ENCODE assay signal across 17 cellular contexts in the genomic region with DNA sequence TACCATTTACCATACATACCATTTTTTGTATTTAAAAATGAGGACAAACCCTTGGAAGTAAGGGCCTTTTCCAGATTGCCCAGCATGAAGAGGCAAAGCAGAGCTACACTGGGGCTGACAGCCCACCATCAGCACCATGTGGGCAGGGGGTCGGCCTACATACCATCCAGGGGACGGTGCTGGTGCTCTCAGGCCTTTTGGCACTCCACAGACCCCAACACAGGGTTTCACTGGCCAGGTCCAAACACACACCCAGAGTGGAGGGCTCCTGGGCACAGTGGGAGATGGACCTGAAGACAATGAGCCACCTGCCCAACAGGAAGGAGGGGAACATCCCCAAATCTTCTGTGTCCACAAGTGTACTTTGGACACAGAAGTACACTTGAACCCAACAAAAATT.
DNase-seq lines count a peak whose midpoint lies in the region; ATAC-seq lines count a peak whose summit lies in the region.
"Had no signal": no experiment of that assay in that cellular context is flagged by ENCODE, and none has a peak within 500 bp of the region (broad histone marks: within the 10 kb centered on the region; RNA-seq: fewer than 3 reads in every experiment).

No MANE protein-coding gene starts in this region.

- H3K23ac ChIP-seq in mesendoderm (ENCODE audit: low read length), result no peak overlapping the region

- H2BK15ac ChIP-seq in mesendoderm (replicated peaks; ENCODE audit: low read depth), result no peak overlapping the region

- DNase-seq in NCI-H146 (lab: John Stamatoyannopoulos, UW) (peak; percentile 60), NCI-H146 treated with DMSO at 0.1 percent for 48 hours (lab: John Stamatoyannopoulos, UW; ENCODE audit: unreplicated experiment) (no peak), COLO668 (lab: John Stamatoyannopoulos, UW; ENCODE audit: unreplicated experiment) (peak; percentile 50), NCI-H69 (lab: John Stamatoyannopoulos, UW) (peak; percentile 30), islet precursor cell (peak; percentile 3), mesendoderm (no peak)
- DNase-seq in activated CD8-positive, alpha-beta T cell treated with anti-CD3 and anti-CD28 coated beads, Interleukin-2, amount 10 ng/mL, durations not matched to agents 7 days and 5 days, result no peak
- DNase-seq: DND-41, GDM1, GM23248, NCI-H2227 treated with DMSO at 0.1 percent for 48 hours, NCI-H526 treated with DMSO at 0.1 percent for 48 hours had no signal

- no peak overlapping the region for H3K4me3 Mint-ChIP-seq in activated CD8-positive, alpha-beta T cell treated with anti-CD3 and anti-CD28 coated beads, Interleukin-2, amount 10 ng/mL, durations not matched to agents 7 days and 5 days
- H3K4me3 Mint-ChIP-seq: CD14-positive monocyte had no signal

- H3K36me3 ChIP-seq in mesendoderm (ENCODE audit: control insufficient read depth, insufficient read depth, low read length), result peaks cover 7% of the 10 kb centered on the region

- no peak overlapping the region for H3K27ac ChIP-seq in mesendoderm (ENCODE audit: low read depth, low read length)
- H3K27ac ChIP-seq: A549, GM23248 had no signal

- H4K8ac ChIP-seq in mesendoderm (ENCODE audit: low read depth, low read length), result no peak overlapping the region

- H3K4me1 ChIP-seq in mesendoderm (ENCODE audit: control insufficient read depth, low read depth, low read length), result no peaks in the 10 kb centered on the region
- H3K4me1 ChIP-seq: A549 had no signal

- H3K4me2 ChIP-seq in mesendoderm (ENCODE audit: low read length), result no peak overlapping the region
- H3K4me2 ChIP-seq: A549 had no signal

- H2BK5ac ChIP-seq in mesendoderm (ENCODE audit: low read length), result no peak overlapping the region

- H3K4me3 ChIP-seq in mesendoderm (ENCODE audit: low read length), result no peak overlapping the region
- H3K4me3 ChIP-seq: A549, GM23248 had no signal

- H2AK5ac ChIP-seq in mesendoderm (ENCODE audit: low read length), result no peak overlapping the region

- WGBS in mesendoderm (ENCODE audit: extremely low coverage, insufficient coverage, low lambda C conversion rate), result no CpG with 5 or more reads among the region's 2 CpGs

- no peak overlapping the region for H3K27ac Mint-ChIP-seq in activated CD8-positive, alpha-beta T cell treated with anti-CD3 and anti-CD28 coated beads, Interleukin-2, amount 10 ng/mL, durations not matched to agents 7 days and 5 days

- H3K9me3 Mint-ChIP-seq in activated CD8-positive, alpha-beta T cell treated with anti-CD3 and anti-CD28 coated beads, Interleukin-2, amount 10 ng/mL, durations not matched to agents 7 days and 5 days (ENCODE audit: insufficient read depth), result no peaks in the 10 kb centered on the region

- ATAC-seq in activated CD8-positive, alpha-beta T cell treated with anti-CD3 and anti-CD28 coated beads, Interleukin-2, amount 10 ng/mL, durations not matched to agents 7 days and 5 days, result no peak
- ATAC-seq in GM21381 (IDR thresholded peaks at IDR 0.05; ENCODE audit: unreplicated experiment), result no peak
- ATAC-seq: A549, Right ventricle myocardium inferior, SK-N-SH treated with all-trans-retinoic acid at 6 μM for 48 hours had no signal

- H3K27me3 ChIP-seq in mesendoderm (ENCODE audit: insufficient read depth, low read length, poor library complexity), result no peaks in the 10 kb centered on the region

- no peak overlapping the region for H3K18ac ChIP-seq in mesendoderm (ENCODE audit: low read length)

- no peaks in the 10 kb centered on the region for H3K79me2 ChIP-seq in mesendoderm (ENCODE audit: control insufficient read depth, insufficient read depth, low read length)

- no peak overlapping the region for H3K4ac ChIP-seq in mesendoderm (ENCODE audit: low read depth, low read length)

- H3K27me3 Mint-ChIP-seq in activated CD8-positive, alpha-beta T cell treated with anti-CD3 and anti-CD28 coated beads, Interleukin-2, amount 10 ng/mL, durations not matched to agents 7 days and 5 days (ENCODE audit: low read depth), result no peaks in the 10 kb centered on the region

- CTCF ChIA-PET in activated CD8-positive, alpha-beta T cell treated with anti-CD3 and anti-CD28 coated beads, Interleukin-2, amount 10 ng/mL, durations not matched to agents 7 days and 5 days (lab: Charles Lee), result no interaction called here

- no peak overlapping the region for H3K56ac ChIP-seq in mesendoderm (ENCODE audit: low read length)

- H3K9ac ChIP-seq in mesendoderm (ENCODE audit: low read length), result no peak overlapping the region
- H3K9ac ChIP-seq: GM23248 had no signal

- POLR2A ChIA-PET in activated CD8-positive, alpha-beta T cell treated with anti-CD3 and anti-CD28 coated beads, Interleukin-2, amount 10 ng/mL, durations not matched to agents 7 days and 5 days (lab: Charles Lee), result interaction anchor here (0.5 kb wide), 1 partner anchor 21 kb away, joined by 3 read pairs; no protein-coding TSS in a partner anchor

- H3K79me1 ChIP-seq in mesendoderm (ENCODE audit: low read length), result peaks cover 4% of the 10 kb centered on the region

- no peak overlapping the region for H2BK120ac ChIP-seq in mesendoderm (ENCODE audit: low read depth, low read length)

- no peak overlapping the region for H4K5ac ChIP-seq in mesendoderm (ENCODE audit: low read length)

- H3K36me3 Mint-ChIP-seq in activated CD8-positive, alpha-beta T cell treated with anti-CD3 and anti-CD28 coated beads, Interleukin-2, amount 10 ng/mL, durations not matched to agents 7 days and 5 days (ENCODE audit: low read depth), result peaks cover 10% of the 10 kb centered on the region

- H3K4me1 Mint-ChIP-seq in activated CD8-positive, alpha-beta T cell treated with anti-CD3 and anti-CD28 coated beads, Interleukin-2, amount 10 ng/mL, durations not matched to agents 7 days and 5 days (ENCODE audit: low read depth), result no peaks in the 10 kb centered on the region

Comparison
In these comparisons a context has a peak if more than half of its experiments do, and no peak if none do; other contexts are left out.
1. DNase-seq: peak in NCI-H146 (single experiment), COLO668 (single experiment), NCI-H69 (single experiment) and islet precursor cell (single experiment); none in NCI-H146 treated with DMSO at 0.1 percent for 48 hours (single experiment), mesendoderm (single experiment) and activated CD8-positive, alpha-beta T cell treated with anti-CD3 and anti-CD28 coated beads, Interleukin-2, amount 10 ng/mL, durations not matched to agents 7 days and 5 days (single experiment).